Comparison of ENCODE assay signal across 1 cellular context in genomic region chr11:104999716-105000115, GRCh38.
TF ChIP-seq lines count a peak whose summit lies in the region.

No MANE protein-coding gene starts in this region.

TF ChIP-seq in IMR-90, 13 proteins besides CTCF, POLR2A, EP300 and RAD21 (continued from another document):
- no peak for TF ChIP-seq USF2 (IDR thresholded peaks at IDR 0.05; ENCODE audit: low read depth, low read length)
